ENCODE assay signal across 12 cellular contexts in genomic region chr12:96199465-96199864, GRCh38. TPM values are rescaled to one million over a fixed set of nuclear protein-coding genes. Genes with fewer than 3 reads are reported as not detected.
A peak's percentile ranks its signal among the peaks of the same experiment; 100 is the strongest.
DNase-seq lines count a peak whose midpoint lies in the region; ATAC-seq and TF ChIP-seq lines count a peak whose summit lies in the region.
"Had no signal": no experiment of that assay in that cellular context is flagged by ENCODE, and none has a peak within 500 bp of the region (broad histone marks: within the 10 kb centered on the region; RNA-seq: fewer than 3 reads in every experiment).

No MANE protein-coding gene starts in this region.

- TF ChIP-seq RAD21 in IMR-90 (IDR thresholded peaks at IDR 0.05; ENCODE audit: low read length) = no peak

- POLR2A ChIA-PET in IMR-90 (lab: Charles Lee; ENCODE audit: unreplicated experiment) = no interaction called here
- POLR2A ChIA-PET in naive thymus-derived CD4-positive, alpha-beta T cell (lab: Charles Lee) = interaction anchor here (0.8 to 6.7 kb wide), 3 partner anchors 10 to 125 kb away, joined by 4 to 118 read pairs (median 7); no protein-coding TSS in a partner anchor

- peak overlapping the region; percentile 75; the same call in 1 of the 2 replicates for H3K4me2 ChIP-seq in IMR-90 (ENCODE audit: low read depth, low read length)

- dilution Hi-C loops in IMR-90 (cut with HindIII; ENCODE audit: low sequenced_read_pairs, unreplicated experiment) = no loop called here

- CTCF ChIA-PET in IMR-90 (lab: Yijun Ruan, JAX) = interaction anchor here (0.5 to 2.1 kb wide), 3 partner anchors 10 to 307 kb away, joined by 3 to 10 read pairs (median 6); no protein-coding TSS in a partner anchor
- CTCF ChIA-PET in naive thymus-derived CD4-positive, alpha-beta T cell (lab: Charles Lee) = interaction anchor here (6.9 kb wide), 1 partner anchor 11 kb away, joined by 35 read pairs; no protein-coding TSS in a partner anchor

- peaks cover 4 to 48% of the 10 kb centered on the region in 2 experiments for H3K79me1 ChIP-seq in IMR-90 (ENCODE audit: low read depth in 1 of 2, low read length in 2 of 2)

- H3K27me3 Mint-ChIP-seq in CD14-positive monocyte (ENCODE audit: low read depth in 3 of 3) = no peaks in the 10 kb centered on the region
- no peaks in the 10 kb centered on the region for H3K27me3 Mint-ChIP-seq in activated naive CD8-positive, alpha-beta T cell treated with anti-CD3 and anti-CD28 coated beads, Interleukin-2, amount 50 U/mL, for 24 hours
- H3K27me3 Mint-ChIP-seq in naive thymus-derived CD4-positive, alpha-beta T cell = peaks cover 0 to 3% (median 0%) of the 10 kb centered on the region in 5 donors

- no peak overlapping the region for H3K23ac ChIP-seq in IMR-90 (ENCODE audit: low read depth, low read length)

- H3K4me1 Mint-ChIP-seq in CD14-positive monocyte = peaks cover 49% of the 10 kb centered on the region
- H3K4me1 Mint-ChIP-seq in activated naive CD8-positive, alpha-beta T cell treated with anti-CD3 and anti-CD28 coated beads, Interleukin-2, amount 50 U/mL, for 24 hours = peaks cover 66% of the 10 kb centered on the region
- H3K4me1 Mint-ChIP-seq in naive thymus-derived CD4-positive, alpha-beta T cell = peaks cover 26 to 71% (median 63%) of the 10 kb centered on the region in 7 donors

- H3K4me1 ChIP-seq in IMR-90 (ENCODE audit: control insufficient read depth, insufficient read depth, low read length) (peaks cover 8% of the 10 kb centered on the region), colonic mucosa (no peaks in the 10 kb centered on the region)
- peaks cover 29 to 30% of the 10 kb centered on the region in 2 donors for H3K4me1 ChIP-seq in naive thymus-derived CD4-positive, alpha-beta T cell (ENCODE audit: control insufficient read depth in 2 of 2, insufficient read depth in 2 of 2, low read length in 2 of 2)

- ATAC-seq in IMR-90 (ENCODE audit: low read depth) (no peak), HG03135 (IDR thresholded peaks at IDR 0.05; ENCODE audit: unreplicated experiment) (no peak)
- ATAC-seq in activated naive CD8-positive, alpha-beta T cell treated with anti-CD3 and anti-CD28 coated beads, Interleukin-2, amount 50 U/mL, for 24 hours = no peak
- ATAC-seq in naive thymus-derived CD4-positive, alpha-beta T cell = no peak

- H4K8ac ChIP-seq in IMR-90 (ENCODE audit: low read depth in 2 of 2, low read length in 2 of 2) = peak overlapping the region; percentile 29 to 82; a peak in 2 of 4 replicates

- peak overlapping the region; percentile 93 for H2BK5ac ChIP-seq in IMR-90 (ENCODE audit: low read depth, low read length, poor library complexity, severe bottlenecking)

- H2BK120ac ChIP-seq in IMR-90 (ENCODE audit: low read depth, low read length) = peak overlapping the region; percentile 73; the same call in 1 of the 2 replicates

- H3K56ac ChIP-seq in IMR-90 (ENCODE audit: extremely low read depth, insufficient read depth, low read length) = peak overlapping the region; percentile 49; the same call in 1 of the 2 replicates

- H3K9me3 Mint-ChIP-seq in CD14-positive monocyte = no peaks in the 10 kb centered on the region
- H3K9me3 Mint-ChIP-seq in activated naive CD8-positive, alpha-beta T cell treated with anti-CD3 and anti-CD28 coated beads, Interleukin-2, amount 50 U/mL, for 24 hours = peaks cover 7% of the 10 kb centered on the region
- no peaks in the 10 kb centered on the region for H3K9me3 Mint-ChIP-seq in naive thymus-derived CD4-positive, alpha-beta T cell
- H3K9me3 Mint-ChIP-seq: neural crest cell had no signal

- no TSS peak for BruUV-seq in IMR-90 (replicated peaks; lab: Mats Ljungman, UMichigan)

- peaks cover 11% of the 10 kb centered on the region for H3K9me1 ChIP-seq in IMR-90 (ENCODE audit: insufficient read depth, low read length)

- H3K14ac ChIP-seq in IMR-90 (replicated peaks; ENCODE audit: low read depth, low read length) = no peak overlapping the region; the same call in 1 of the 2 replicates

- peak overlapping the region; percentile 90; the same call in 1 of the 3 replicates for H2BK15ac ChIP-seq in IMR-90 (ENCODE audit: low read depth, low read length)

- H3K18ac ChIP-seq in IMR-90 (ENCODE audit: low read depth, low read length) = peak overlapping the region; percentile 71; the same call in 1 of the 2 replicates

- peak overlapping the region; percentile 37; the same call in 1 of the 2 replicates for H4K5ac ChIP-seq in IMR-90 (ENCODE audit: low read depth, low read length)

- TF ChIP-seq CTCF in CD14-positive monocyte (IDR thresholded peaks at IDR 0.05) = no peak
- no peak for TF ChIP-seq CTCF in IMR-90 (conservative IDR thresholded peaks at IDR 0.05; ENCODE audit: low read depth, low read length)
- TF ChIP-seq CTCF in colonic mucosa (IDR thresholded peaks at IDR 0.05) = no peak

- H2AK9ac ChIP-seq in IMR-90 (replicated peaks; ENCODE audit: low read depth, low read length, poor library complexity) = no peak overlapping the region

- H2BK20ac ChIP-seq in IMR-90 (ENCODE audit: low read depth, low read length) = peak overlapping the region; percentile 49; the same call in 1 of the 2 replicates

- H3K4me3 ChIP-seq in IMR-90 (ENCODE audit: insufficient read depth, low read depth, low read length) = no peak overlapping the region
- H3K4me3 ChIP-seq in naive thymus-derived CD4-positive, alpha-beta T cell (ENCODE audit: low read length) = no peak overlapping the region
- no peak overlapping the region for H3K4me3 ChIP-seq in colonic mucosa

- no peaks in the 10 kb centered on the region for H3K27me3 ChIP-seq in IMR-90 (ENCODE audit: control insufficient read depth, insufficient read depth, low read length)
- no peaks in the 10 kb centered on the region for H3K27me3 ChIP-seq in naive thymus-derived CD4-positive, alpha-beta T cell (ENCODE audit: control insufficient read depth in 2 of 2, insufficient read depth in 2 of 2, low read length in 2 of 2)
- no peaks in the 10 kb centered on the region for H3K27me3 ChIP-seq in colonic mucosa

- H3K4me3 Mint-ChIP-seq in CD14-positive monocyte = no peak overlapping the region
- peak overlapping the region; percentile 63 for H3K4me3 Mint-ChIP-seq in activated naive CD8-positive, alpha-beta T cell treated with anti-CD3 and anti-CD28 coated beads, Interleukin-2, amount 50 U/mL, for 24 hours
- H3K4me3 Mint-ChIP-seq in naive thymus-derived CD4-positive, alpha-beta T cell = peak overlapping the region in 7 of 10 donors; percentile 11 to 68 (median 36)
- H3K4me3 Mint-ChIP-seq: neural crest cell had no signal

- in situ Hi-C loops in IMR-90 (cut with MboI; ENCODE audit: low sequenced_read_pairs) = no loop called here

- peak overlapping the region; percentile 17; the same call in 1 of the 2 replicates for H3K4ac ChIP-seq in IMR-90 (ENCODE audit: low read depth, low read length)

- no peak for TF ChIP-seq POLR2A in IMR-90 (IDR thresholded peaks at IDR 0.05; ENCODE audit: low read depth, low read length)

- peak overlapping the region; percentile 51 to 83 (median 68) for H3K27ac Mint-ChIP-seq in CD14-positive monocyte
- peak overlapping the region; percentile 97 for H3K27ac Mint-ChIP-seq in activated naive CD8-positive, alpha-beta T cell treated with anti-CD3 and anti-CD28 coated beads, Interleukin-2, amount 50 U/mL, for 24 hours
- peak overlapping the region in 6 of 9 donors; percentile 34 to 99 (median 84) for H3K27ac Mint-ChIP-seq in naive thymus-derived CD4-positive, alpha-beta T cell

- H3K27ac ChIP-seq in IMR-90 (ENCODE audit: insufficient read depth, low read length) = peak overlapping the region; percentile 29; the same call in 1 of the 2 replicates
- H3K27ac ChIP-seq in naive thymus-derived CD4-positive, alpha-beta T cell (ENCODE audit: low read depth, low read length) = peak overlapping the region; percentile 1
- no peak overlapping the region for H3K27ac ChIP-seq in colonic mucosa

- intact Hi-C loops in CD14-positive monocyte (cut with micrococcal nuclease) (loop anchor here in 1 of 2 donors (5.0 kb wide), 1 partner anchor 77 kb away; no protein-coding TSS in a partner anchor), IMR-90 (cut with micrococcal nuclease) (loop anchor here (5.0 kb wide), 1 partner anchor 162 kb away; the partner anchor contains the start of gene LTA4H), colonic mucosa (cut with DNase I) (no loop called here)
- intact Hi-C loops in naive thymus-derived CD4-positive, alpha-beta T cell (cut with micrococcal nuclease) = loop anchor here (1.0 to 10.0 kb wide), 6 partner anchors 16 to 985 kb away; partner anchors contain the start of genes AMDHD1 (in 2 of the 2), CCDC38 (in 2 of the 2), FGD6 (in 2 of the 2) and VEZT (in 2 of the 2)

- H3K9me3 ChIP-seq in IMR-90 (ENCODE audit: control insufficient read depth, insufficient read depth, low read length) = no peaks in the 10 kb centered on the region
- no peaks in the 10 kb centered on the region for H3K9me3 ChIP-seq in naive thymus-derived CD4-positive, alpha-beta T cell (ENCODE audit: control insufficient read depth in 2 of 3, low read length in 3 of 3)
- H3K9me3 ChIP-seq in colonic mucosa = no peaks in the 10 kb centered on the region

- no peak overlapping the region for H2AFZ ChIP-seq in IMR-90 (replicated peaks; ENCODE audit: low read length, poor library complexity)

- peak overlapping the region; percentile 80; the same call in 1 of the 2 replicates for H2AK5ac ChIP-seq in IMR-90 (ENCODE audit: low read depth, low read length)

- H3K9ac ChIP-seq in IMR-90 (ENCODE audit: low read depth, low read length) = no peak overlapping the region
- no peak overlapping the region for H3K9ac ChIP-seq in colonic mucosa (ENCODE audit: low read depth in 2 of 2, low read length in 2 of 2)

- DNase-seq in CD14-positive monocyte (ENCODE audit: low spot score) = no peak
- DNase-seq in IMR-90 = no peak
- DNase-seq in activated naive CD8-positive, alpha-beta T cell treated with anti-CD3 and anti-CD28 coated beads, Interleukin-2, amount 50 U/mL, for 24 hours = no peak
- DNase-seq in naive thymus-derived CD4-positive, alpha-beta T cell = no peak
- no peak for DNase-seq in colonic mucosa
- no peak for DNase-seq in UCSD-AML1 (lab: John Stamatoyannopoulos, UW; ENCODE audit: unreplicated experiment)
- no peak for DNase-seq in HCEC 1CT
- DNase-seq: activated effector memory CD4-positive, alpha-beta T cell treated with Interleukin-2 at 50 U/mL for 16 hours; islet precursor cell; Kasumi-1 had no signal

- peaks cover 24% of the 10 kb centered on the region; the same call in 1 of the 2 replicates for H4K20me1 ChIP-seq in IMR-90 (ENCODE audit: insufficient read depth, low read length)

- peaks cover 16 to 19% of the 10 kb centered on the region in 2 donors for H3K36me3 Mint-ChIP-seq in CD14-positive monocyte
- peaks cover 26% of the 10 kb centered on the region for H3K36me3 Mint-ChIP-seq in activated naive CD8-positive, alpha-beta T cell treated with anti-CD3 and anti-CD28 coated beads, Interleukin-2, amount 50 U/mL, for 24 hours (ENCODE audit: low read depth)
- peaks cover 8 to 22% (median 15%) of the 10 kb centered on the region in 5 donors for H3K36me3 Mint-ChIP-seq in naive thymus-derived CD4-positive, alpha-beta T cell

- H4K91ac ChIP-seq in IMR-90 (ENCODE audit: insufficient read depth, low read depth, low read length) = peak overlapping the region; percentile 53; the same call in 1 of the 2 replicates

- H3K36me3 ChIP-seq in IMR-90 (ENCODE audit: control insufficient read depth, insufficient read depth, low read length) (peaks cover 2% of the 10 kb centered on the region), colonic mucosa (no peaks in the 10 kb centered on the region)
- peaks cover 0 to 4% (median 0%) of the 10 kb centered on the region in 3 experiments for H3K36me3 ChIP-seq in naive thymus-derived CD4-positive, alpha-beta T cell (ENCODE audit: control insufficient read depth in 2 of 3, insufficient read depth in 3 of 3, low read length in 3 of 3)

RNA-seq across cellular contexts. Expression of gene ELK3, which starts 5.3 kb away (rescaled TPM):
- 10 to 100 TPM; 12.1 to 14.6 TPM for polyA plus RNA-seq in CD14-positive monocyte
- 14.5 and 20.0 TPM in 2 replicates for total RNA-seq in IMR-90 (2012; rRNA removed)
- polyA plus RNA-seq in IMR-90 (2012; rRNA removed) = 27.5 and 35.7 TPM in 2 replicates
- 10.7 and 23.4 TPM in 2 replicates for polyA plus RNA-seq in IMR-90 (2012; cell fraction: cytosol; rRNA removed)
- 9.2 and 14.8 TPM in 2 replicates for polyA plus RNA-seq in IMR-90 (2012; cell fraction: nucleus; rRNA removed; ENCODE audit: low replicate concordance)
- total RNA-seq in naive thymus-derived CD4-positive, alpha-beta T cell = 10 to 100 TPM; 24.9 to 52.3 (median 34.7) TPM
- 10 to 100 TPM; 16.8 to 22.1 TPM for polyA plus RNA-seq in naive thymus-derived CD4-positive, alpha-beta T cell
- 10 to 100 TPM in 1 of 2 donors, 1 to 10 TPM in 1; 8.5 to 10.8 TPM for total RNA-seq in colonic mucosa

Comparison
In these comparisons a context has a peak if more than half of its experiments do, and no peak if none do; other contexts are left out.
1. H3K4me3 Mint-ChIP-seq: peak in activated naive CD8-positive, alpha-beta T cell treated with anti-CD3 and anti-CD28 coated beads, Interleukin-2, amount 50 U/mL, for 24 hours (single experiment) and naive thymus-derived CD4-positive, alpha-beta T cell (7 of 10); none in CD14-positive monocyte (0 of 2).
2. Peak in every context shown above with its lines, with median percentiles within 50 percentile points of each other: H3K27ac Mint-ChIP-seq.